In the genomic region with DNA sequence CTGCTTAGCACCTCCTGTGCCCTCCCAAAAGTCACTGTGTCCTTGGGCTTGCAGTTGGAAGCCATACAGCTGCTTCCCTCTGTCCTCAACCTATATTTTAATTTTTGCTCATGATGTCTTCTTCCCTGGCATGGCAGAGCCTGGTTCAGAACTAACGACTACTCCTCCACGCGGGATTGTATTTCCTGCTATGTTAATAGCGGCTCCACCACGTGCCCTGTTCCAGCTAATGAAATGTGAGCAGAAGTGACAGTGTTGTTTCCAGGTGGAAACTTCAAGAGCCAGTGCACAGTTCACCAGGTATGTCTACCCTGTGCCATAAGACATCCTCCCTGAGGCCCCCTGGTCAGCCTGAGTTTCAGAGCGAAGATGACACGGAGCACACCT, we compare ENCODE assay signal across 19 cellular contexts. TPM values are rescaled to one million over a fixed set of nuclear protein-coding genes. Genes with fewer than 3 reads are reported as not detected.
DNase-seq lines count a peak whose midpoint lies in the region; ATAC-seq and TF ChIP-seq lines count a peak whose summit lies in the region.
"Had no signal": no experiment of that assay in that cellular context is flagged by ENCODE, and none has a peak within 500 bp of the region (broad histone marks: within the 10 kb centered on the region; RNA-seq: fewer than 3 reads in every experiment).

No MANE protein-coding gene starts in this region.

- H3F3A ChIP-seq in SK-N-SH (replicated peaks; ENCODE audit: insufficient read depth) = no peaks in the 10 kb centered on the region

- H3K9me3 ChIP-seq in SK-N-SH = no peaks in the 10 kb centered on the region
- H3K9me3 ChIP-seq in left ventricle myocardium inferior (replicated peaks) = peaks cover 22% of the 10 kb centered on the region
- peaks cover 5 to 28% (median 24%) of the 10 kb centered on the region in 5 donors for H3K9me3 ChIP-seq in subcutaneous abdominal adipose tissue (ENCODE audit: control insufficient read depth in 5 of 5, low read length in 5 of 5)
- no peaks in the 10 kb centered on the region for H3K9me3 ChIP-seq in uterus
- H3K9me3 ChIP-seq: testis had no signal

- no peaks in the 10 kb centered on the region for H3K9me2 ChIP-seq in SK-N-SH

- ATAC-seq in GM19328 (IDR thresholded peaks at IDR 0.05; ENCODE audit: unreplicated experiment) = no peak

- no peak overlapping the region for H3K4me3 ChIP-seq in SK-N-SH (ENCODE audit: low read depth in 2 of 2, low read length in 1 of 2)
- no peak overlapping the region for H3K4me3 ChIP-seq in left ventricle myocardium inferior
- H3K4me3 ChIP-seq in subcutaneous abdominal adipose tissue (ENCODE audit: low read depth in 1 of 5, low read length in 5 of 5) = no peak overlapping the region
- no peak overlapping the region for H3K4me3 ChIP-seq in uterus
- H3K4me3 ChIP-seq: BLaER1, skin epidermis, testis had no signal

- intact Hi-C loops in left ventricle myocardium inferior (cut with micrococcal nuclease) = no loop called here
- intact Hi-C loops in uterus (cut with DNase I; ENCODE audit: low total_unique reads) = no loop called here
- intact Hi-C loops in posterior vena cava (cut with DNase I) = no loop called here

- H3K36me3 ChIP-seq in SK-N-SH (replicated peaks in 1 of 2; ENCODE audit: control insufficient read depth in 1 of 2, insufficient read depth in 2 of 2, low read length in 1 of 2) (peaks cover 0 to 17% of the 10 kb centered on the region in 2 experiments), left ventricle myocardium inferior (peaks cover 38% of the 10 kb centered on the region), subcutaneous abdominal adipose tissue (ENCODE audit: control insufficient read depth in 5 of 5, insufficient read depth in 5 of 5, low read length in 5 of 5) (peaks cover 0 to 44% (median 42%) of the 10 kb centered on the region in 5 donors), uterus (no peaks in the 10 kb centered on the region)

- H3K27me3 ChIP-seq in SK-N-SH (ENCODE audit: insufficient read depth) = no peaks in the 10 kb centered on the region
- H3K27me3 ChIP-seq in left ventricle myocardium inferior (ENCODE audit: low read depth) = no peaks in the 10 kb centered on the region
- H3K27me3 ChIP-seq in subcutaneous abdominal adipose tissue (ENCODE audit: control insufficient read depth in 5 of 5, insufficient read depth in 4 of 5, low read length in 5 of 5) = peaks cover 0 to 2% (median 0%) of the 10 kb centered on the region in 5 donors
- H3K27me3 ChIP-seq in uterus = no peaks in the 10 kb centered on the region
- H3K27me3 ChIP-seq: BLaER1, testis had no signal

- DNase-seq in DMS 273 (lab: John Stamatoyannopoulos, UW; ENCODE audit: unreplicated experiment) (peak; percentile 37), DMS 273 treated with DMSO at 0.1 percent for 48 hours (lab: John Stamatoyannopoulos, UW) (no peak), SK-N-SH (no peak), left ventricle myocardium inferior (no peak), uterus (no peak), posterior vena cava (ENCODE audit: low spot score) (no peak)
- DNase-seq: activated CD4-positive, CD25-positive, alpha-beta regulatory T cell; left cardiac atrium; SIG-M5; stimulated activated CD4-positive, alpha-beta T cell treated with anti-CD3 and anti-CD28 coated beads, Interleukin-4, amount 100 ng/mL, for 24 hours; T-helper 2 cell; testis had no signal

- no peak overlapping the region for H3K9ac ChIP-seq in SK-N-SH
- H3K9ac ChIP-seq in subcutaneous abdominal adipose tissue (ENCODE audit: low read length in 5 of 5) = no peak overlapping the region
- H3K9ac ChIP-seq: BLaER1, KMS-11 had no signal

- CTCF ChIA-PET in SK-N-SH (lab: Yijun Ruan, JAX) = interaction anchor here (0.7 kb wide), 1 partner anchor 24 kb away, joined by 3 read pairs; no protein-coding TSS in a partner anchor

- POLR2A ChIA-PET in SK-N-SH (lab: Yijun Ruan, JAX) = no interaction called here

- 75% methylated on average over 7 of the region's 7 CpGs for WGBS in SK-N-SH (ENCODE audit: low lambda C conversion rate)

- TF ChIP-seq EP300 in SK-N-SH (IDR thresholded peaks at IDR 0.05; ENCODE audit: borderline replicate concordance in 1 of 2, low read depth in 1 of 2, low read length in 1 of 2) = no peak

- H3K4me2 ChIP-seq in SK-N-SH = no peak overlapping the region
- H3K4me2 ChIP-seq: BLaER1, KMS-11 had no signal

- H3K4me1 ChIP-seq in SK-N-SH (ENCODE audit: control insufficient read depth in 1 of 2, insufficient read depth in 2 of 2, low read depth in 1 of 2, low read length in 1 of 2) = peaks cover 0 to 5% of the 10 kb centered on the region in 2 experiments; a peak in 1 of 4 replicates
- peaks cover 19% of the 10 kb centered on the region for H3K4me1 ChIP-seq in left ventricle myocardium inferior
- peaks cover 4 to 11% (median 11%) of the 10 kb centered on the region in 5 donors for H3K4me1 ChIP-seq in subcutaneous abdominal adipose tissue (ENCODE audit: control insufficient read depth in 5 of 5, insufficient read depth in 5 of 5, low read length in 5 of 5)
- H3K4me1 ChIP-seq in uterus = no peaks in the 10 kb centered on the region
- H3K4me1 ChIP-seq: testis had no signal

- no peaks in the 10 kb centered on the region for H4K20me1 ChIP-seq in SK-N-SH (ENCODE audit: insufficient read depth)
- H4K20me1 ChIP-seq: BLaER1 had no signal

- TF ChIP-seq CTCF in SK-N-SH (IDR thresholded peaks at IDR 0.05) (no peak), left ventricle myocardium inferior (IDR thresholded peaks at IDR 0.05; ENCODE audit: borderline replicate concordance) (no peak), uterus (IDR thresholded peaks at IDR 0.05) (no peak)

- no peak overlapping the region for H2AFZ ChIP-seq in SK-N-SH (ENCODE audit: low read depth)

- H3K79me2 ChIP-seq in SK-N-SH (ENCODE audit: insufficient read depth) = no peaks in the 10 kb centered on the region

- H3K27ac ChIP-seq in SK-N-SH (ENCODE audit: low read depth in 2 of 2, low read length in 1 of 2) (no peak overlapping the region), left ventricle myocardium inferior (replicated peaks) (peak overlapping the region; percentile 68), subcutaneous abdominal adipose tissue (ENCODE audit: low read depth, low read length) (peak overlapping the region; percentile 46), uterus (no peak overlapping the region)
- H3K27ac ChIP-seq: 22Rv1, BLaER1, HL-60, KMS-11, skin epidermis, testis had no signal

- TF ChIP-seq RAD21 in SK-N-SH (IDR thresholded peaks at IDR 0.05; ENCODE audit: low read length) = no peak

- TF ChIP-seq POLR2A in uterus (IDR thresholded peaks at IDR 0.05) = no peak

TF ChIP-seq in SK-N-SH, 30 proteins besides CTCF, POLR2A, EP300 and RAD21:
- TF ChIP-seq TAF1 (IDR thresholded peaks at IDR 0.05; ENCODE audit: borderline replicate concordance, low read depth, low read length) (no peak), SIN3A (IDR thresholded peaks at IDR 0.05; ENCODE audit: borderline replicate concordance, low read depth, low read length) (no peak), RFX5 (IDR thresholded peaks at IDR 0.05; ENCODE audit: low read length) (peak; percentile 58; the same call in 1 of the 2 replicates), REST (IDR thresholded peaks at IDR 0.05; ENCODE audit: low read depth, low read length) (no peak)

RNA-seq across cellular contexts. Expression of gene DHRS3, which starts 52.1 kb away (rescaled TPM):
- 29.6 and 44.8 TPM in 2 replicates for polyA plus RNA-seq in SK-N-SH (2012; rRNA removed)
- polyA plus RNA-seq in SK-N-SH (2012; cell fraction: cytosol; rRNA removed) = 17.6 and 26.3 TPM in 2 replicates
- 41.9 and 43.1 TPM in 2 replicates for polyA plus RNA-seq in SK-N-SH (2012; cell fraction: nucleus; rRNA removed)
- 89.7 TPM for total RNA-seq in left ventricle myocardium inferior
- 10 to 100 TPM; 12.6 to 82.0 (median 51.5) TPM for total RNA-seq in uterus
- total RNA-seq in posterior vena cava = 100 to 1,000 TPM; 107 to 144 TPM

Comparison
In these comparisons a context has a peak if more than half of its experiments do, and no peak if none do; other contexts are left out.
1. H3K27ac ChIP-seq: peak in left ventricle myocardium inferior (single experiment) and subcutaneous abdominal adipose tissue (single experiment); none in SK-N-SH (0 of 2) and uterus (0 of 2).